8 cellular contexts compared by ENCODE assay signal in genomic region chr5:138331449-138332368, GRCh38. TPM values are rescaled to one million over a fixed set of nuclear protein-coding genes. Genes with fewer than 3 reads are reported as not detected.
DNase-seq lines count a peak whose midpoint lies in the region; ATAC-seq and TF ChIP-seq lines count a peak whose summit lies in the region.

TSS of gene CDC25C (minus strand) at chr5:138331804. CDS start at chr5:138331180, 624 bp downstream.

- peak within 1 kb of the TSS; percentile 95 for H3K4me2 ChIP-seq in PC-3 (ENCODE audit: low read length)

- H3K27ac ChIP-seq in PC-3 (ENCODE audit: low read length) (peak within 1 kb of the TSS; percentile 57), mucosa of rectum (ENCODE audit: low read depth in 2 of 2, low read length in 2 of 2) (no peak within 1 kb of the TSS)

- H3K36me3 ChIP-seq in PC-3 (ENCODE audit: low read depth, low read length) (no peaks in the 10 kb centered on the region), mucosa of rectum (ENCODE audit: control insufficient read depth in 2 of 2, insufficient read depth in 2 of 2, low read length in 2 of 2) (no peaks in the 10 kb centered on the region)

- POLR2A ChIA-PET in PC-3 (lab: Charles Lee; ENCODE audit: unreplicated experiment) = interaction anchor here (0.5 kb wide), 1 partner anchor 291 kb away, joined by 3 read pairs; no protein-coding TSS in a partner anchor

- no peaks in the 10 kb centered on the region for H4K20me1 ChIP-seq in PC-3 (ENCODE audit: low read length)

- no peak for TF ChIP-seq CTCF in PC-3 (conservative IDR thresholded peaks at IDR 0.05; ENCODE audit: low read depth, low read length)

- H3K9me2 ChIP-seq in PC-3 (replicated peaks; ENCODE audit: low read length) = no peaks in the 10 kb centered on the region

- TF ChIP-seq POLR2A in erythroblast (IDR thresholded peaks at IDR 0.05; ENCODE audit: low read length) = peak; percentile 97

- ATAC-seq in GM21717 (IDR thresholded peaks at IDR 0.05; ENCODE audit: unreplicated experiment) (peak; percentile 99), PC-3 (peak; percentile 99)

- H3K4me1 ChIP-seq in PC-3 (ENCODE audit: insufficient read depth, low read length) (peaks cover 9% of the 10 kb centered on the region; the same call in 1 of the 2 replicates), mucosa of rectum (ENCODE audit: control insufficient read depth in 2 of 2, insufficient read depth in 2 of 2, low read length in 2 of 2) (peaks cover 14% of the 10 kb centered on the region in 2 donors)

- H3K4me3 ChIP-seq in Jurkat, Clone E6-1 (ENCODE audit: low read length) = peak within 1 kb of the TSS; percentile 99
- H3K4me3 ChIP-seq in PC-3 (ENCODE audit: low read length) (peak within 1 kb of the TSS; percentile 89), mucosa of rectum (ENCODE audit: low read length in 2 of 2) (peak within 1 kb of the TSS; percentile 82 to 94)

- H3K9ac ChIP-seq in PC-3 (ENCODE audit: low read length) = peak within 1 kb of the TSS; percentile 77
- H3K9ac ChIP-seq in mucosa of rectum (ENCODE audit: low read depth in 1 of 2, low read length in 2 of 2) = peak within 1 kb of the TSS; percentile 15 to 38

- no TSS peak for BruUV-seq in PC-3 (replicated peaks; lab: Mats Ljungman, UMichigan)

- H3F3A ChIP-seq in PC-3 (ENCODE audit: low read length, unreplicated experiment) = no peaks in the 10 kb centered on the region

- no peaks in the 10 kb centered on the region for H3K27me3 ChIP-seq in PC-3 (ENCODE audit: low read length)
- no peaks in the 10 kb centered on the region for H3K27me3 ChIP-seq in mucosa of rectum (ENCODE audit: control insufficient read depth in 2 of 2, insufficient read depth in 2 of 2, low read length in 2 of 2)

- CTCF ChIA-PET in PC-3 (lab: Charles Lee) = interaction anchor here (0.8 to 1.4 kb wide), 3 partner anchors 18 to 49 kb away, joined by 3 to 10 read pairs (median 4); partner anchors contain the start of gene KDM3B

- intact Hi-C loops in PC-3 (cut with micrococcal nuclease) = no loop called here

- H3K9me3 ChIP-seq in PC-3 (ENCODE audit: low read length) (no peaks in the 10 kb centered on the region), mucosa of rectum (ENCODE audit: control insufficient read depth in 2 of 2, low read length in 2 of 2) (no peaks in the 10 kb centered on the region)

- H3K79me2 ChIP-seq in PC-3 (ENCODE audit: low read length) = peaks cover 15% of the 10 kb centered on the region

- H2AFZ ChIP-seq in PC-3 (ENCODE audit: low read length) = peak within 1 kb of the TSS; percentile 98

- DNase-seq in DMS53 (lab: John Stamatoyannopoulos, UW) = peak; percentile 100
- peak; percentile 98 for DNase-seq in Jurkat, Clone E6-1 (ENCODE audit: low read depth, low spot score)
- peak; percentile 97 for DNase-seq in PC-3
- peak; percentile 91 for DNase-seq in activated T-cell treated with anti-CD3 and anti-CD28 coated beads, Interleukin-2, amount 50 U/mL, for 1 hour
- peak; percentile 99 to 100 for DNase-seq in erythroblast (lab: John Stamatoyannopoulos, UW)
- DNase-seq in stimulated activated CD8-positive, alpha-beta memory T cell treated with anti-CD3 and anti-CD28 coated beads, Interleukin-4, amount 100 ng/mL, for 4 hours (ENCODE audit: low read depth in 2 of 2, low spot score in 1 of 2) = peak; percentile 92 to 95

RNA-seq across cellular contexts. Expression of gene CDC25C, which starts in this region (rescaled TPM):
- 27.8 TPM for polyA plus RNA-seq in Jurkat, Clone E6-1 (2012; ENCODE audit: insufficient read depth, insufficient read length)
- 13.8 and 14.7 TPM in 2 replicates for total RNA-seq in PC-3 (2014; rRNA removed)
